1 cellular context compared by ENCODE assay signal in the genomic region with DNA sequence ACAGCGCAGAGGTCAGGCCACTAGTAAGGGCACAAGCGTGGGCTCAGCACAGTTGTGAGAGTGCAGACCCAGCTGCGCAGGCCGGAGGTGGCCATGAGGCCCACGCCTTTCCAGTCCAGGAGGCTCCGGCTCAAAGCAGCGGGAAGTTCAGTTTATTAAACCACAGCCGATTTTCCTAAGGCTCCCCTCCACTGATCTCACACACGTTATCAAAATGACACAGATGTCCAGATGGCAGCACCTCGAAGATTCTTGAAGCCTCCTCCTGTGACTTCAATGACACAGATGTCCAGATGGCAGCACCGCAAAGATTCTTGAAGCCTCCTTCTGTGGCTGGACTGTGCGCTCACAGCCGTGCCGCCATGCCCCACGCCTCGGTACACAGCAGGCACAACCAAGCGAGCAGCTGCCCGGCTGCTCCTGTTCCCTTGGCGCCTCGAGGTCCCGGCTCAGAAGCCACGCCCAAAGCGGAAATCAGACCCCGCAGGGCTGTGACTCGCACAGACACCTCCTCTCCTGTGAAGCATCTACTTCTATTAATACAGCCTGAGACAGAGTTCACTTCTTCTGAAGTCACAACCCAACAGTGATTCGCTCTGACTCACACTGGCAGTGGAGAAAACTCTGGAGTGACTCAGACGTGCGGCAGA.
TF ChIP-seq lines count a peak whose summit lies in the region.

No MANE protein-coding gene starts in this region.

TF ChIP-seq in K562, 482 proteins besides CTCF, POLR2A, EP300 and RAD21 (continued from another document and continues in another):
- TF ChIP-seq, protein P1, sequence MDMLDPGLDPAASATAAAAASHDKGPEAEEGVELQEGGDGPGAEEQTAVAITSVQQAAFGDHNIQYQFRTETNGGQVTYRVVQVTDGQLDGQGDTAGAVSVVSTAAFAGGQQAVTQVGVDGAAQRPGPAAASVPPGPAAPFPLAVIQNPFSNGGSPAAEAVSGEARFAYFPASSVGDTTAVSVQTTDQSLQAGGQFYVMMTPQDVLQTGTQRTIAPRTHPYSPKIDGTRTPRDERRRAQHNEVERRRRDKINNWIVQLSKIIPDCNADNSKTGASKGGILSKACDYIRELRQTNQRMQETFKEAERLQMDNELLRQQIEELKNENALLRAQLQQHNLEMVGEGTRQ (CRISPR knock-in tag; IDR thresholded peaks at IDR 0.05): no peak
- TF ChIP-seq ZC3H11A (IDR thresholded peaks at IDR 0.05; ENCODE audit: low read depth, low read length) (no peak), RCOR1 (IDR thresholded peaks at IDR 0.05; ENCODE audit: borderline replicate concordance in 1 of 2, low read depth in 2 of 2, low read length in 2 of 2) (peak; percentile 61 to 71), MYC (IDR thresholded peaks at IDR 0.05; ENCODE audit: low read depth, low read length) (peak; percentile 70; the same call in 1 of the 2 replicates), MYC (CRISPR knock-in tag; IDR thresholded peaks at IDR 0.05; ENCODE audit: borderline replicate concordance, low read depth) (no peak), RBM17 (IDR thresholded peaks at IDR 0.05; ENCODE audit: borderline replicate concordance, low read depth, low read length) (no peak), ETV6 (IDR thresholded peaks at IDR 0.05; ENCODE audit: borderline replicate concordance in 1 of 2, low read depth in 2 of 2, low read length in 1 of 2) (no peak), ETV6 (CRISPR knock-in tag; IDR thresholded peaks at IDR 0.05; ENCODE audit: borderline replicate concordance) (no peak), NCOA2 (IDR thresholded peaks at IDR 0.05; ENCODE audit: partially characterized antibody in 2 of 2) (no peak), SRF (CRISPR knock-in tag; IDR thresholded peaks at IDR 0.05) (no peak), ADNP (tag; IDR thresholded peaks at IDR 0.05) (0 out of 2 replicates have a peak, but pooled peaks have one; percentile 43), RNF2 (IDR thresholded peaks at IDR 0.05) (peak; percentile 46; the same call in 1 of the 2 replicates), MEF2D (tag; conservative IDR thresholded peaks at IDR 0.05; ENCODE audit: low read depth) (0 out of 2 replicates have a peak, but pooled peaks have one; percentile 47), BACH1 (tag; IDR thresholded peaks at IDR 0.05) (no peak), RBM34 (IDR thresholded peaks at IDR 0.05; ENCODE audit: borderline replicate concordance, insufficient read depth, low read length) (no peak), ZNF12 (CRISPR knock-in tag; IDR thresholded peaks at IDR 0.05) (no peak), PRMT5 (CRISPR knock-in tag; IDR thresholded peaks at IDR 0.05) (no peak), HIVEP1 (CRISPR knock-in tag; IDR thresholded peaks at IDR 0.05) (no peak), SMAD3 (CRISPR knock-in tag; conservative IDR thresholded peaks at IDR 0.05) (no peak), ETV1 (tag; conservative IDR thresholded peaks at IDR 0.05; ENCODE audit: low read depth) (peak; percentile 40; the same call in 1 of the 2 replicates), NR3C1 (CRISPR knock-in tag; IDR thresholded peaks at IDR 0.05) (no peak), GABPA (tag; conservative IDR thresholded peaks at IDR 0.05; ENCODE audit: low read depth) (no peak), PML (IDR thresholded peaks at IDR 0.05; ENCODE audit: low read length) (peak; percentile 81), SNRNP70 (optimal IDR thresholded peaks at IDR 0.05; ENCODE audit: low read depth, low read length) (no peak), EWSR1 (IDR thresholded peaks at IDR 0.05; ENCODE audit: borderline replicate concordance, low read depth, partially characterized antibody) (no peak), IFI16 (CRISPR knock-in tag; IDR thresholded peaks at IDR 0.05) (no peak), ESRRB (CRISPR knock-in tag; IDR thresholded peaks at IDR 0.05; ENCODE audit: borderline replicate concordance) (no peak), ZNF431 (CRISPR knock-in tag; IDR thresholded peaks at IDR 0.05) (0 out of 2 replicates have a peak, but pooled peaks have one; percentile 31), MAFK (IDR thresholded peaks at IDR 0.05; ENCODE audit: low read length) (no peak), MTA1 (IDR thresholded peaks at IDR 0.05; ENCODE audit: borderline replicate concordance) (no peak), GABPB2 (CRISPR knock-in tag; conservative IDR thresholded peaks at IDR 0.05) (no peak), RUNX1 (IDR thresholded peaks at IDR 0.05; ENCODE audit: low read depth) (0 out of 2 replicates have a peak, but pooled peaks have one; percentile 58), CBX2 (IDR thresholded peaks at IDR 0.05; ENCODE audit: insufficient read depth, low read length, poor library complexity, severe bottlenecking) (no peak), ZNF586 (CRISPR knock-in tag; conservative IDR thresholded peaks at IDR 0.05) (no peak), MAFG (tag; conservative IDR thresholded peaks at IDR 0.05) (no peak), SMAD1 (IDR thresholded peaks at IDR 0.05; ENCODE audit: low read depth, low read length, partially characterized antibody) (no peak)
- TF ChIP-seq, protein P2, sequence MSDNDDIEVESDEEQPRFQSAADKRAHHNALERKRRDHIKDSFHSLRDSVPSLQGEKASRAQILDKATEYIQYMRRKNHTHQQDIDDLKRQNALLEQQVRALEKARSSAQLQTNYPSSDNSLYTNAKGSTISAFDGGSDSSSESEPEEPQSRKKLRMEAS (CRISPR knock-in tag; IDR thresholded peaks at IDR 0.05): peak; percentile 72
- TF ChIP-seq, protein P3, sequence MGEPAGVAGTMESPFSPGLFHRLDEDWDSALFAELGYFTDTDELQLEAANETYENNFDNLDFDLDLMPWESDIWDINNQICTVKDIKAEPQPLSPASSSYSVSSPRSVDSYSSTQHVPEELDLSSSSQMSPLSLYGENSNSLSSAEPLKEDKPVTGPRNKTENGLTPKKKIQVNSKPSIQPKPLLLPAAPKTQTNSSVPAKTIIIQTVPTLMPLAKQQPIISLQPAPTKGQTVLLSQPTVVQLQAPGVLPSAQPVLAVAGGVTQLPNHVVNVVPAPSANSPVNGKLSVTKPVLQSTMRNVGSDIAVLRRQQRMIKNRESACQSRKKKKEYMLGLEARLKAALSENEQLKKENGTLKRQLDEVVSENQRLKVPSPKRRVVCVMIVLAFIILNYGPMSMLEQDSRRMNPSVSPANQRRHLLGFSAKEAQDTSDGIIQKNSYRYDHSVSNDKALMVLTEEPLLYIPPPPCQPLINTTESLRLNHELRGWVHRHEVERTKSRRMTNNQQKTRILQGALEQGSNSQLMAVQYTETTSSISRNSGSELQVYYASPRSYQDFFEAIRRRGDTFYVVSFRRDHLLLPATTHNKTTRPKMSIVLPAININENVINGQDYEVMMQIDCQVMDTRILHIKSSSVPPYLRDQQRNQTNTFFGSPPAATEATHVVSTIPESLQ (CRISPR knock-in tag; IDR thresholded peaks at IDR 0.05): no peak
- TF ChIP-seq, protein P4, sequence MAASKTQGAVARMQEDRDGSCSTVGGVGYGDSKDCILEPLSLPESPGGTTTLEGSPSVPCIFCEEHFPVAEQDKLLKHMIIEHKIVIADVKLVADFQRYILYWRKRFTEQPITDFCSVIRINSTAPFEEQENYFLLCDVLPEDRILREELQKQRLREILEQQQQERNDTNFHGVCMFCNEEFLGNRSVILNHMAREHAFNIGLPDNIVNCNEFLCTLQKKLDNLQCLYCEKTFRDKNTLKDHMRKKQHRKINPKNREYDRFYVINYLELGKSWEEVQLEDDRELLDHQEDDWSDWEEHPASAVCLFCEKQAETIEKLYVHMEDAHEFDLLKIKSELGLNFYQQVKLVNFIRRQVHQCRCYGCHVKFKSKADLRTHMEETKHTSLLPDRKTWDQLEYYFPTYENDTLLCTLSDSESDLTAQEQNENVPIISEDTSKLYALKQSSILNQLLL (CRISPR knock-in tag; IDR thresholded peaks at IDR 0.05; ENCODE audit: borderline replicate concordance): no peak
- TF ChIP-seq, protein P5, sequence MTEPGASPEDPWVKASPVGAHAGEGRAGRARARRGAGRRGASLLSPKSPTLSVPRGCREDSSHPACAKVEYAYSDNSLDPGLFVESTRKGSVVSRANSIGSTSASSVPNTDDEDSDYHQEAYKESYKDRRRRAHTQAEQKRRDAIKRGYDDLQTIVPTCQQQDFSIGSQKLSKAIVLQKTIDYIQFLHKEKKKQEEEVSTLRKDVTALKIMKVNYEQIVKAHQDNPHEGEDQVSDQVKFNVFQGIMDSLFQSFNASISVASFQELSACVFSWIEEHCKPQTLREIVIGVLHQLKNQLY (CRISPR knock-in tag; conservative IDR thresholded peaks at IDR 0.05): no peak
- TF ChIP-seq, protein P6, sequence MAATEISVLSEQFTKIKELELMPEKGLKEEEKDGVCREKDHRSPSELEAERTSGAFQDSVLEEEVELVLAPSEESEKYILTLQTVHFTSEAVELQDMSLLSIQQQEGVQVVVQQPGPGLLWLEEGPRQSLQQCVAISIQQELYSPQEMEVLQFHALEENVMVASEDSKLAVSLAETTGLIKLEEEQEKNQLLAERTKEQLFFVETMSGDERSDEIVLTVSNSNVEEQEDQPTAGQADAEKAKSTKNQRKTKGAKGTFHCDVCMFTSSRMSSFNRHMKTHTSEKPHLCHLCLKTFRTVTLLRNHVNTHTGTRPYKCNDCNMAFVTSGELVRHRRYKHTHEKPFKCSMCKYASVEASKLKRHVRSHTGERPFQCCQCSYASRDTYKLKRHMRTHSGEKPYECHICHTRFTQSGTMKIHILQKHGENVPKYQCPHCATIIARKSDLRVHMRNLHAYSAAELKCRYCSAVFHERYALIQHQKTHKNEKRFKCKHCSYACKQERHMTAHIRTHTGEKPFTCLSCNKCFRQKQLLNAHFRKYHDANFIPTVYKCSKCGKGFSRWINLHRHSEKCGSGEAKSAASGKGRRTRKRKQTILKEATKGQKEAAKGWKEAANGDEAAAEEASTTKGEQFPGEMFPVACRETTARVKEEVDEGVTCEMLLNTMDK (IDR thresholded peaks at IDR 0.05; ENCODE audit: borderline replicate concordance, insufficient read depth, low read depth, low read length, poor library complexity, severe bottlenecking): no peak
- TF ChIP-seq, protein P7, sequence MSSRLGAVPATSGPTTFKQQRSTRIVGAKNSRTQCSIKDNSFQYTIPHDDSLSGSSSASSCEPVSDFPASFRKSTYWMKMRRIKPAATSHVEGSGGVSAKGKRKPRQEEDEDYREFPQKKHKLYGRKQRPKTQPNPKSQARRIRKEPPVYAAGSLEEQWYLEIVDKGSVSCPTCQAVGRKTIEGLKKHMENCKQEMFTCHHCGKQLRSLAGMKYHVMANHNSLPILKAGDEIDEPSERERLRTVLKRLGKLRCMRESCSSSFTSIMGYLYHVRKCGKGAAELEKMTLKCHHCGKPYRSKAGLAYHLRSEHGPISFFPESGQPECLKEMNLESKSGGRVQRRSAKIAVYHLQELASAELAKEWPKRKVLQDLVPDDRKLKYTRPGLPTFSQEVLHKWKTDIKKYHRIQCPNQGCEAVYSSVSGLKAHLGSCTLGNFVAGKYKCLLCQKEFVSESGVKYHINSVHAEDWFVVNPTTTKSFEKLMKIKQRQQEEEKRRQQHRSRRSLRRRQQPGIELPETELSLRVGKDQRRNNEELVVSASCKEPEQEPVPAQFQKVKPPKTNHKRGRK (tag; IDR thresholded peaks at IDR 0.05): no peak
- TF ChIP-seq, protein P8, sequence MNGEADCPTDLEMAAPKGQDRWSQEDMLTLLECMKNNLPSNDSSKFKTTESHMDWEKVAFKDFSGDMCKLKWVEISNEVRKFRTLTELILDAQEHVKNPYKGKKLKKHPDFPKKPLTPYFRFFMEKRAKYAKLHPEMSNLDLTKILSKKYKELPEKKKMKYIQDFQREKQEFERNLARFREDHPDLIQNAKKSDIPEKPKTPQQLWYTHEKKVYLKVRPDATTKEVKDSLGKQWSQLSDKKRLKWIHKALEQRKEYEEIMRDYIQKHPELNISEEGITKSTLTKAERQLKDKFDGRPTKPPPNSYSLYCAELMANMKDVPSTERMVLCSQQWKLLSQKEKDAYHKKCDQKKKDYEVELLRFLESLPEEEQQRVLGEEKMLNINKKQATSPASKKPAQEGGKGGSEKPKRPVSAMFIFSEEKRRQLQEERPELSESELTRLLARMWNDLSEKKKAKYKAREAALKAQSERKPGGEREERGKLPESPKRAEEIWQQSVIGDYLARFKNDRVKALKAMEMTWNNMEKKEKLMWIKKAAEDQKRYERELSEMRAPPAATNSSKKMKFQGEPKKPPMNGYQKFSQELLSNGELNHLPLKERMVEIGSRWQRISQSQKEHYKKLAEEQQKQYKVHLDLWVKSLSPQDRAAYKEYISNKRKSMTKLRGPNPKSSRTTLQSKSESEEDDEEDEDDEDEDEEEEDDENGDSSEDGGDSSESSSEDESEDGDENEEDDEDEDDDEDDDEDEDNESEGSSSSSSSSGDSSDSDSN (IDR thresholded peaks at IDR 0.05; ENCODE audit: borderline replicate concordance in 1 of 2, low read depth in 2 of 2, low read length in 2 of 2): no peak
- TF ChIP-seq, protein P9, sequence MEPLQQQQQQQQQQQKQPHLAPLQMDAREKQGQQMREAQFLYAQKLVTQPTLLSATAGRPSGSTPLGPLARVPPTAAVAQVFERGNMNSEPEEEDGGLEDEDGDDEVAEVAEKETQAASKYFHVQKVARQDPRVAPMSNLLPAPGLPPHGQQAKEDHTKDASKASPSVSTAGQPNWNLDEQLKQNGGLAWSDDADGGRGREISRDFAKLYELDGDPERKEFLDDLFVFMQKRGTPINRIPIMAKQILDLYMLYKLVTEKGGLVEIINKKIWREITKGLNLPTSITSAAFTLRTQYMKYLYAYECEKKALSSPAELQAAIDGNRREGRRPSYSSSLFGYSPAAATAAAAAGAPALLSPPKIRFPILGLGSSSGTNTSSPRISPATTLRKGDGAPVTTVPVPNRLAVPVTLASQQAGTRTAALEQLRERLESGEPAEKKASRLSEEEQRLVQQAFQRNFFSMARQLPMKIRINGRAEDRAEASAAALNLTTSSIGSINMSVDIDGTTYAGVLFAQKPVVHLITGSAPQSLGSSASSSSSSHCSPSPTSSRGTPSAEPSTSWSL (CRISPR knock-in tag; IDR thresholded peaks at IDR 0.05; ENCODE audit: borderline replicate concordance): no peak
- TF ChIP-seq, protein P10, sequence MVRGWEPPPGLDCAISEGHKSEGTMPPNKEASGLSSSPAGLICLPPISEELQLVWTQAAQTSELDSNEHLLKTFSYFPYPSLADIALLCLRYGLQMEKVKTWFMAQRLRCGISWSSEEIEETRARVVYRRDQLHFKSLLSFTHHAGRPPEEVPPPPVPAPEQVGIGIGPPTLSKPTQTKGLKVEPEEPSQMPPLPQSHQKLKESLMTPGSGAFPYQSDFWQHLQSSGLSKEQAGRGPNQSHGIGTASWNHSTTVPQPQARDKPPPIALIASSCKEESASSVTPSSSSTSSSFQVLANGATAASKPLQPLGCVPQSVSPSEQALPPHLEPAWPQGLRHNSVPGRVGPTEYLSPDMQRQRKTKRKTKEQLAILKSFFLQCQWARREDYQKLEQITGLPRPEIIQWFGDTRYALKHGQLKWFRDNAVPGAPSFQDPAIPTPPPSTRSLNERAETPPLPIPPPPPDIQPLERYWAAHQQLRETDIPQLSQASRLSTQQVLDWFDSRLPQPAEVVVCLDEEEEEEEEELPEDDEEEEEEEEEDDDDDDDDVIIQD (CRISPR knock-in tag; IDR thresholded peaks at IDR 0.05): no peak
- TF ChIP-seq, protein P11, sequence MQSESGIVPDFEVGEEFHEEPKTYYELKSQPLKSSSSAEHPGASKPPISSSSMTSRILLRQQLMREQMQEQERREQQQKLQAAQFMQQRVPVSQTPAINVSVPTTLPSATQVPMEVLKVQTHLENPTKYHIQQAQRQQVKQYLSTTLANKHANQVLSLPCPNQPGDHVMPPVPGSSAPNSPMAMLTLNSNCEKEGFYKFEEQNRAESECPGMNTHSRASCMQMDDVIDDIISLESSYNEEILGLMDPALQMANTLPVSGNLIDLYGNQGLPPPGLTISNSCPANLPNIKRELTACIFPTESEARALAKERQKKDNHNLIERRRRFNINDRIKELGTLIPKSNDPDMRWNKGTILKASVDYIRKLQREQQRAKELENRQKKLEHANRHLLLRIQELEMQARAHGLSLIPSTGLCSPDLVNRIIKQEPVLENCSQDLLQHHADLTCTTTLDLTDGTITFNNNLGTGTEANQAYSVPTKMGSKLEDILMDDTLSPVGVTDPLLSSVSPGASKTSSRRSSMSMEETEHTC (IDR thresholded peaks at IDR 0.05): no peak
